ENCODE assay signal across 22 cellular contexts in the genomic region with DNA sequence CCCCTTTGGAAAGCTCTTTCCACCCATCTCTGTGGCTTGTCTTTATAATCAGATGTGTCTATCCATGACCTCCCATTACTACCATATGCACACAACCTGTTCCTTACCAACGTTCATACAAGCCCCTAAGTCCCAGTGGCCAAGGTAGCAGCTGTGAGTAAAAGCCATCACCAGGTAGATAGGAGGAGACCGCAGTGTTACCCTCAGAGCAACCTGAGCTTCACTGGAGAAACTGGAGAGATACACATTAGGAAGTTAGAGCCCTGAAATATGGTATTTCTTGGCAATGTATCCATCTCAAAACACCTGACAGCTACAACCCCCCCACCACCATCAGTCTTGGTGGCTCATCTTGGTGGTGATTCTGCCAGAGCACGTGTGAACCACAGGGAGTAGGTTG. TPM values are rescaled to one million over a fixed set of nuclear protein-coding genes. Genes with fewer than 3 reads are reported as not detected.
A peak's percentile ranks its signal among the peaks of the same experiment; 100 is the strongest.
DNase-seq lines count a peak whose midpoint lies in the region; ATAC-seq and TF ChIP-seq lines count a peak whose summit lies in the region.
"Had no signal": no experiment of that assay in that cellular context is flagged by ENCODE, and none has a peak within 500 bp of the region (broad histone marks: within the 10 kb centered on the region; RNA-seq: fewer than 3 reads in every experiment).

No MANE protein-coding gene starts in this region.

- H3K36me3 Mint-ChIP-seq in activated naive CD8-positive, alpha-beta T cell treated with anti-CD3 and anti-CD28 coated beads, Interleukin-2, amount 10 ng/mL, durations not matched to agents 7 days and 5 days = peaks cover 6% of the 10 kb centered on the region
- no peaks in the 10 kb centered on the region for H3K36me3 Mint-ChIP-seq in activated naive CD8-positive, alpha-beta T cell treated with anti-CD3 and anti-CD28 coated beads for 36 hours
- no peaks in the 10 kb centered on the region for H3K36me3 Mint-ChIP-seq in osteocyte (ENCODE audit: unreplicated experiment)
- H3K36me3 Mint-ChIP-seq: CD14-positive monocyte; CD8-positive, alpha-beta memory T cell had no signal

- no peak for TF ChIP-seq POLR2A in esophagus muscularis mucosa (IDR thresholded peaks at IDR 0.05; ENCODE audit: low read depth)

- no peaks in the 10 kb centered on the region for H3K36me3 ChIP-seq in esophagus muscularis mucosa
- H3K36me3 ChIP-seq: BE2C; BLaER1 treated with 17β-estradiol and CSF1 and Interleukin-3, amounts not matched to agents 10 nM and 100 nM had no signal

- peaks cover 11% of the 10 kb centered on the region for H3K27me3 Mint-ChIP-seq in activated naive CD8-positive, alpha-beta T cell treated with anti-CD3 and anti-CD28 coated beads, Interleukin-2, amount 10 ng/mL, durations not matched to agents 7 days and 5 days
- H3K27me3 Mint-ChIP-seq in activated naive CD8-positive, alpha-beta T cell treated with anti-CD3 and anti-CD28 coated beads for 36 hours = no peaks in the 10 kb centered on the region
- peaks cover 14% of the 10 kb centered on the region for H3K27me3 Mint-ChIP-seq in osteocyte (ENCODE audit: unreplicated experiment)
- H3K27me3 Mint-ChIP-seq: CD4-positive, alpha-beta T cell had no signal

- no peaks in the 10 kb centered on the region for H3K4me1 ChIP-seq in esophagus muscularis mucosa
- H3K4me1 ChIP-seq: A549, BE2C had no signal

- POLR2A ChIA-PET in activated naive CD8-positive, alpha-beta T cell treated with anti-CD3 and anti-CD28 coated beads, Interleukin-2, amount 10 ng/mL, durations not matched to agents 7 days and 5 days (lab: Charles Lee) = interaction anchor here (0.5 kb wide), 1 partner anchor 41 kb away, joined by 3 read pairs; no protein-coding TSS in a partner anchor

- H3K4me3 ChIP-seq in esophagus muscularis mucosa = no peak overlapping the region
- H3K4me3 ChIP-seq: A549; BLaER1 treated with 17β-estradiol and CSF1 and Interleukin-3, amounts not matched to agents 10 nM and 100 nM; GM12878; GM23338 had no signal

- peaks cover 4% of the 10 kb centered on the region for H3K9me3 Mint-ChIP-seq in activated naive CD8-positive, alpha-beta T cell treated with anti-CD3 and anti-CD28 coated beads, Interleukin-2, amount 10 ng/mL, durations not matched to agents 7 days and 5 days
- H3K9me3 Mint-ChIP-seq in activated naive CD8-positive, alpha-beta T cell treated with anti-CD3 and anti-CD28 coated beads for 36 hours = peaks cover 11% of the 10 kb centered on the region
- H3K9me3 Mint-ChIP-seq in osteocyte (ENCODE audit: unreplicated experiment) = no peaks in the 10 kb centered on the region
- H3K9me3 Mint-ChIP-seq: CD4-positive, alpha-beta T cell; GM23338 had no signal

- no peak overlapping the region for H3K27ac ChIP-seq in esophagus muscularis mucosa (replicated peaks in 1 of 4)
- H3K27ac ChIP-seq: A549; BLaER1 treated with 17β-estradiol and CSF1 and Interleukin-3, amounts not matched to agents 10 nM and 100 nM had no signal

- peaks cover 0 to 6% (median 2%) of the 10 kb centered on the region in 4 donors for H3K27me3 ChIP-seq in esophagus muscularis mucosa
- H3K27me3 ChIP-seq: BE2C; BLaER1 treated with 17β-estradiol and CSF1 and Interleukin-3, amounts not matched to agents 10 nM and 100 nM had no signal

- intact Hi-C loops in esophagus muscularis mucosa (cut with DNase I) = no loop called here

- TF ChIP-seq EP300 in esophagus muscularis mucosa (IDR thresholded peaks at IDR 0.05) = no peak

- no peak for TF ChIP-seq CTCF in esophagus muscularis mucosa (IDR thresholded peaks at IDR 0.05)
- TF ChIP-seq CTCF in osteocyte (IDR thresholded peaks at IDR 0.05) = no peak

- no peak for DNase-seq in activated naive CD8-positive, alpha-beta T cell treated with anti-CD3 and anti-CD28 coated beads, Interleukin-2, amount 10 ng/mL, durations not matched to agents 7 days and 5 days
- DNase-seq in activated naive CD8-positive, alpha-beta T cell treated with anti-CD3 and anti-CD28 coated beads for 36 hours = no peak
- DNase-seq in esophagus muscularis mucosa (ENCODE audit: extremely low spot score) = peak; percentile 75
- peak; percentile 34 for DNase-seq in osteocyte (ENCODE audit: extremely low spot score, unreplicated experiment)
- DNase-seq in occipital lobe (lab: John Stamatoyannopoulos, UW) = no peak
- DNase-seq: 8988T; ACHN; CD4-positive, alpha-beta T cell; CD8-positive, alpha-beta memory T cell; DMS 273 treated with DMSO at 0.1 percent for 48 hours; DMS79; GDM1; H9 had no signal

- ATAC-seq in activated naive CD8-positive, alpha-beta T cell treated with anti-CD3 and anti-CD28 coated beads, Interleukin-2, amount 10 ng/mL, durations not matched to agents 7 days and 5 days (ENCODE audit: low read depth) = no peak
- no peak for ATAC-seq in GM21515 (IDR thresholded peaks at IDR 0.05; ENCODE audit: unreplicated experiment)
- ATAC-seq: A549, GM23338, HCT116 had no signal

- H3K27ac Mint-ChIP-seq in activated naive CD8-positive, alpha-beta T cell treated with anti-CD3 and anti-CD28 coated beads, Interleukin-2, amount 10 ng/mL, durations not matched to agents 7 days and 5 days = peak overlapping the region; percentile 85
- H3K27ac Mint-ChIP-seq in activated naive CD8-positive, alpha-beta T cell treated with anti-CD3 and anti-CD28 coated beads for 36 hours = no peak overlapping the region
- H3K27ac Mint-ChIP-seq in osteocyte (ENCODE audit: unreplicated experiment) = no peak overlapping the region
- H3K27ac Mint-ChIP-seq: CD14-positive monocyte; CD4-positive, alpha-beta T cell; CD8-positive, alpha-beta memory T cell; GM23338; H9 had no signal

- H3K9me3 ChIP-seq in esophagus muscularis mucosa = peaks cover 0 to 6% (median 0%) of the 10 kb centered on the region in 4 donors
- H3K9me3 ChIP-seq: A549, BE2C had no signal

- peaks cover 26% of the 10 kb centered on the region for H3K4me1 Mint-ChIP-seq in activated naive CD8-positive, alpha-beta T cell treated with anti-CD3 and anti-CD28 coated beads, Interleukin-2, amount 10 ng/mL, durations not matched to agents 7 days and 5 days
- H3K4me1 Mint-ChIP-seq in activated naive CD8-positive, alpha-beta T cell treated with anti-CD3 and anti-CD28 coated beads for 36 hours = peaks cover 16% of the 10 kb centered on the region
- H3K4me1 Mint-ChIP-seq in osteocyte (ENCODE audit: unreplicated experiment) = no peaks in the 10 kb centered on the region
- H3K4me1 Mint-ChIP-seq: CD14-positive monocyte, GM23338 had no signal

- H3K4me3 Mint-ChIP-seq in activated naive CD8-positive, alpha-beta T cell treated with anti-CD3 and anti-CD28 coated beads, Interleukin-2, amount 10 ng/mL, durations not matched to agents 7 days and 5 days = no peak overlapping the region
- H3K4me3 Mint-ChIP-seq in activated naive CD8-positive, alpha-beta T cell treated with anti-CD3 and anti-CD28 coated beads for 36 hours = no peak overlapping the region
- no peak overlapping the region for H3K4me3 Mint-ChIP-seq in osteocyte (ENCODE audit: unreplicated experiment)
- H3K4me3 Mint-ChIP-seq: CD14-positive monocyte; CD4-positive, alpha-beta T cell; CD8-positive, alpha-beta memory T cell; GM23338; H9 had no signal

- WGBS in esophagus muscularis mucosa = 73% methylated on average over 3 of the region's 3 CpGs

RNA-seq across cellular contexts. Expression of a gene that starts 26.0 kb away (rescaled TPM):
- total RNA-seq in activated naive CD8-positive, alpha-beta T cell treated with anti-CD3 and anti-CD28 coated beads, Interleukin-2, amount 10 ng/mL, durations not matched to agents 7 days and 5 days = under 1 TPM; 0.26 to 0.39 TPM
- under 1 TPM; 0.12 to 0.14 TPM for total RNA-seq in activated naive CD8-positive, alpha-beta T cell treated with anti-CD3 and anti-CD28 coated beads for 36 hours
- total RNA-seq in esophagus muscularis mucosa = under 1 TPM in 2 of 4 donors, not detected in 2; 0.13 to 0.50 TPM
- not detected in 2 replicates for total RNA-seq in osteocyte
- total RNA-seq in occipital lobe = 0.16 TPM
- total RNA-seq: CD4-positive, alpha-beta T cell; CD8-positive, alpha-beta memory T cell; GM12878; H4 had no signal

Comparison
In these comparisons a context has a peak if more than half of its experiments do, and no peak if none do; other contexts are left out.
1. DNase-seq: peak in esophagus muscularis mucosa (single experiment) and osteocyte (single experiment); none in activated naive CD8-positive, alpha-beta T cell treated with anti-CD3 and anti-CD28 coated beads, Interleukin-2, amount 10 ng/mL, durations not matched to agents 7 days and 5 days (single experiment), activated naive CD8-positive, alpha-beta T cell treated with anti-CD3 and anti-CD28 coated beads for 36 hours (single experiment) and occipital lobe (single experiment).